8 cellular contexts compared by ENCODE assay signal in the genomic region with DNA sequence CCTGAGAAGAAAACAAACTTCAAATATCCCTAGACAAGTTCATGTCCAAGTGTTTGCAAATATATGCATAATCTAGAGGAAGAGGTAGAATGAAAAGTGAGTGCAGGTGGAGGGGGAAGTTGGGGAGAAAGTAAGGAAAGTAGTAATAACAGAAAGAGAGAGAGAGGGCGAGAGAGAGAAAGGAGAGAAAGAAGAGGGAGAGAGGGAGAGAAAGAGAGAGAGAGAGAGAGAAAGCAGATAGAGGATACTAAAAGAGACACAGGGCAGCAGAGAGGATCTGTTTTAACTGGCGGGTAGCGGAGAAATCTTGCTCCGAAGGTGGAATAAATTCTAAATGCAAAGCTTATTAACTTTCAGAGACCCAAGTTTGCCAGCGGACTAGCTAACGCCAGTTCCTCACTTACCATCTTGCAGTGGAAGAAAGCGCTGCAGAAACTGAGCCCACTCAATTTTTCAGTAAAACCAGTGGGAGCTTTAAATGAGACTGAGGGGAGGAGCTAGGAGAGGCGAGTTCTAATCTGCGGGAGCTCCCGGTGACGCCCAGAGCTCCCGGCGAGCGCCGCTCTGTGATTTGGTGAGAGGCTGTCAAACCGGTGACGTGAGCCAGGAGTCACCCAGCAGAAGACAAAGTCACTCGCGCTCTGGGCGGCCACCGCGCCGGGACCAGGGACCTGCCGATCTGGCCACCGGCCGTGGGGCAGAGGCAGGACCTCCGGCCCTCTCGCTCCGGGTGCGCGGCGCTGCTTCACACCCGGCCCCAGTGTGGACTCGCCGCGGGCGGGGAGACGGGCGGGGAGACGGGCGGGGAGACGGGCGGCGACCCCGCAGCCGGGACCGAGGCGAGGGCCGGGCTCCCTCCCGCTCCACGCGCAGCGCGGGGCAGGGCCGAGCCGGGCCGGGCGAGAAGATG. TPM values are rescaled to one million over a fixed set of nuclear protein-coding genes. Genes with fewer than 3 reads are reported as not detected.
DNase-seq lines count a peak whose midpoint lies in the region; ATAC-seq, FAIRE-seq and TF ChIP-seq lines count a peak whose summit lies in the region.

A gene with protein sequence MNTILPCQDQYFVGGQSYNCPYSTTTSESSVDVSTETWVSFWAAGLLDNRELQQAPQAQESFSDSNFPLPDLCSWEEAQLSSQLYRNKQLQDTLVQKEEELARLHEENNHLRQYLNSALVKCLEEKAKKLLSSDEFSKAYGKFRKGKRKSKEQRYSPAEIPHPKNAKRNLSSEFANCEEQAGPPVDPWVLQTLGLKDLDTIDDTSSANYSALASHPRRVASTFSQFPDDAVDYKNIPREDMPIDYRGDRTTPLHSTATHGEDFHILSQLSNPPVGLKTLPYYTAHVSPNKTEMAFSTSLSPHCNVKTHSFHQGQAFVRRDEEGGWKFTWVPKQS (minus strand): TSS at position 486 of the 910 bp plus-strand sequence. CDS start 79 bp downstream, at position 407.

- H2AFZ ChIP-seq in PC-9 = peak within 1 kb of the TSS; percentile 81
- peak within 1 kb of the TSS; percentile 93 for H2AFZ ChIP-seq in astrocyte (ENCODE audit: low read depth, low read length)

- no peaks in the 10 kb centered on the region for H3K79me2 ChIP-seq in PC-9 (ENCODE audit: low read depth)
- no peaks in the 10 kb centered on the region for H3K79me2 ChIP-seq in astrocyte (ENCODE audit: insufficient read depth, low read length)

- intact Hi-C loops in PC-9 (cut with micrococcal nuclease; ENCODE audit: unreplicated experiment) (loop anchor here (1.0 kb wide), 1 partner anchor 161 kb away; no protein-coding TSS in a partner anchor), posterior cingulate gyrus (cut with DNase I) (no loop called here)

- peak; percentile 73 for DNase-seq in ACHN
- peak; percentile 61 to 85 for DNase-seq in PC-9
- peak; percentile 71 for DNase-seq in astrocyte (ENCODE audit: low read depth)
- peak; percentile 93 for DNase-seq in right atrium auricular region (ENCODE audit: low spot score)
- DNase-seq in posterior cingulate gyrus = peak; percentile 44 to 97 (median 81)

- H3K36me3 ChIP-seq in PC-9 (ENCODE audit: low read depth) (no peaks in the 10 kb centered on the region), astrocyte (ENCODE audit: insufficient read depth, low read length) (no peaks in the 10 kb centered on the region), right atrium auricular region (no peaks in the 10 kb centered on the region)

- no peaks in the 10 kb centered on the region for H3K36me3 Mint-ChIP-seq in astrocyte (ENCODE audit: low read depth, unreplicated experiment)

- H4K20me1 ChIP-seq in PC-9 (ENCODE audit: insufficient read depth) (no peaks in the 10 kb centered on the region), astrocyte (ENCODE audit: insufficient read depth, low read length) (no peaks in the 10 kb centered on the region)

- peaks cover 13% of the 10 kb centered on the region for H3K27me3 Mint-ChIP-seq in astrocyte (ENCODE audit: low read depth, unreplicated experiment)

- H3K27me3 ChIP-seq in PC-9 (ENCODE audit: insufficient read depth, low read depth) (no peaks in the 10 kb centered on the region), astrocyte (ENCODE audit: insufficient read depth, low read length) (peaks cover 5% of the 10 kb centered on the region), right atrium auricular region (no peaks in the 10 kb centered on the region)

- H3K4me3 Mint-ChIP-seq in astrocyte (ENCODE audit: unreplicated experiment) = peak within 1 kb of the TSS; percentile 91

- POLR2A ChIA-PET in PC-9 (lab: Charles Lee; ENCODE audit: unreplicated experiment) = interaction anchor here (0.5 to 0.6 kb wide), 4 partner anchors 105 to 706 kb away, joined by 3 to 11 read pairs (median 4); no protein-coding TSS in a partner anchor

- H3K9me2 ChIP-seq in PC-9 (ENCODE audit: insufficient read depth) = no peaks in the 10 kb centered on the region; the same call in 1 of the 2 replicates

- no peaks in the 10 kb centered on the region for H3F3A ChIP-seq in PC-9 (ENCODE audit: insufficient read depth, low read depth)

- H3K4me1 Mint-ChIP-seq in astrocyte (ENCODE audit: low read depth, unreplicated experiment) = no peaks in the 10 kb centered on the region

- in situ Hi-C loops in ACHN (cut with HindIII; ENCODE audit: low pct_ligation_motif_present, low pct_unique_long_range_greater_than_20kb, low sequenced_read_pairs) = no loop called here

- FAIRE-seq in astrocyte (lab: Jason Lieb, UNC) = no peak

- TF ChIP-seq CTCF in PC-9 (conservative IDR thresholded peaks at IDR 0.05) = no peak
- no peak for TF ChIP-seq CTCF in astrocyte (IDR thresholded peaks at IDR 0.05; ENCODE audit: insufficient read depth, low read depth, low read length)
- no peak for TF ChIP-seq CTCF in right atrium auricular region (IDR thresholded peaks at IDR 0.05)

- H3K4me1 ChIP-seq in PC-9 (replicated peaks; ENCODE audit: insufficient read depth) = peaks cover 4% of the 10 kb centered on the region; the same call in 1 of the 2 replicates
- no peaks in the 10 kb centered on the region for H3K4me1 ChIP-seq in astrocyte (ENCODE audit: insufficient read depth, low read length)
- no peaks in the 10 kb centered on the region for H3K4me1 ChIP-seq in right atrium auricular region

- BruUV-seq in PC-9 (replicated peaks; lab: Mats Ljungman, UMichigan) = no TSS peak

- H3K4me3 ChIP-seq in PC-9 (peak within 1 kb of the TSS; percentile 59), astrocyte (ENCODE audit: insufficient read depth, low read depth, low read length) (peak within 1 kb of the TSS; percentile 83), right atrium auricular region (peak within 1 kb of the TSS; percentile 75)

- CTCF ChIA-PET in PC-9 (lab: Charles Lee) = interaction anchor here (0.6 kb wide), 1 partner anchor 1950 kb away, joined by 4 read pairs; no protein-coding TSS in a partner anchor

- ATAC-seq in GM18517 (IDR thresholded peaks at IDR 0.05; ENCODE audit: unreplicated experiment) (peak; percentile 86), HG03025 (IDR thresholded peaks at IDR 0.05; ENCODE audit: low FRiP score, unreplicated experiment) (peak; percentile 93), GM19455 (IDR thresholded peaks at IDR 0.05; ENCODE audit: unreplicated experiment) (no peak)

- peak within 1 kb of the TSS; percentile 85 for H3K9ac ChIP-seq in astrocyte (ENCODE audit: low read length)

- H3K9me3 Mint-ChIP-seq in astrocyte (ENCODE audit: unreplicated experiment) = no peaks in the 10 kb centered on the region

- H3K9me3 ChIP-seq in PC-9 (ENCODE audit: insufficient read depth, low read depth) = no peaks in the 10 kb centered on the region
- no peaks in the 10 kb centered on the region for H3K9me3 ChIP-seq in astrocyte (ENCODE audit: insufficient read depth, low read depth, low read length)
- no peaks in the 10 kb centered on the region for H3K9me3 ChIP-seq in right atrium auricular region

- peak within 1 kb of the TSS; percentile 73 for H3K4me2 ChIP-seq in PC-9
- H3K4me2 ChIP-seq in astrocyte (ENCODE audit: low read length) = peak within 1 kb of the TSS; percentile 97

- no peak within 1 kb of the TSS for H3K27ac Mint-ChIP-seq in astrocyte (ENCODE audit: unreplicated experiment)

- H3K27ac ChIP-seq in PC-9 (no peak within 1 kb of the TSS), astrocyte (ENCODE audit: low read depth, low read length) (no peak within 1 kb of the TSS), right atrium auricular region (peak within 1 kb of the TSS; percentile 83 to 97)

RNA-seq across cellular contexts. Expression of the gene that starts here (rescaled TPM):
- total RNA-seq in PC-9 (2021) = not detected in 2 replicates
- 0.62 and 0.75 TPM in 2 replicates for total RNA-seq in astrocyte
- under 1 TPM; 0.15 to 0.59 TPM for total RNA-seq in right atrium auricular region

Comparison
In these comparisons a context has a peak if more than half of its experiments do, and no peak if none do; other contexts are left out.
1. Peak in DNase-seq, H3K4me3 ChIP-seq and H3K4me2 ChIP-seq in PC-9; RNA of the gene not detected or under 1 TPM.
2. Peak in DNase-seq, H3K4me3 ChIP-seq, H3K9ac ChIP-seq and H3K4me2 ChIP-seq in astrocyte; RNA of the gene not detected or under 1 TPM.
3. Peak in DNase-seq, H3K4me3 ChIP-seq and H3K27ac ChIP-seq in right atrium auricular region; RNA of the gene not detected or under 1 TPM.